In genomic region chr5:160165137-160166068, GRCh38 we compare ENCODE assay signal across 7 cellular contexts. TPM values are rescaled to one million over a fixed set of nuclear protein-coding genes. Genes with fewer than 3 reads are reported as not detected.
A peak's percentile ranks its signal among the peaks of the same experiment; 100 is the strongest.
DNase-seq lines count a peak whose midpoint lies in the region; ATAC-seq, FAIRE-seq and TF ChIP-seq lines count a peak whose summit lies in the region.

No MANE protein-coding gene starts in this region.

- ATAC-seq in GM21737 (IDR thresholded peaks at IDR 0.05; ENCODE audit: unreplicated experiment), result no peak
- ATAC-seq in HG02763 (IDR thresholded peaks at IDR 0.05; ENCODE audit: unreplicated experiment), result no peak

- peak; percentile 37 for TF ChIP-seq POLR2A in H54 (IDR thresholded peaks at IDR 0.05; ENCODE audit: low read depth, low read length)

- DNase-seq in H54 (ENCODE audit: insufficient read length, low spot score), result peak; percentile 75
- peak; percentile 98 for DNase-seq in NCI-H69 (lab: John Stamatoyannopoulos, UW)
- DNase-seq in cerebellar cortex (ENCODE audit: low spot score), result peak; percentile 99
- DNase-seq in islet precursor cell, result peak; percentile 90
- DNase-seq in small intestine, result peak; percentile 11

- no peaks in the 10 kb centered on the region for H3K27me3 ChIP-seq in small intestine (ENCODE audit: control insufficient read depth in 2 of 2, insufficient read depth in 2 of 2, low read length in 2 of 2)

- H3K4me1 ChIP-seq in small intestine (ENCODE audit: control insufficient read depth in 2 of 2, insufficient read depth in 1 of 2, low read depth in 1 of 2, low read length in 1 of 2), result no peaks in the 10 kb centered on the region

- FAIRE-seq in H54 (lab: Jason Lieb, UNC) (peak; percentile 69), small intestine (lab: Jason Lieb, UNC) (no peak)

- H3K9me3 ChIP-seq in small intestine (ENCODE audit: control insufficient read depth, low read depth), result no peaks in the 10 kb centered on the region

- 35 to 67% (median 65%) methylated on average over 15 of the region's 15 CpGs for WGBS in small intestine, 3 donors

- H3K36me3 ChIP-seq in small intestine (ENCODE audit: control insufficient read depth in 2 of 2, insufficient read depth in 2 of 2, low read length in 2 of 2), result no peaks in the 10 kb centered on the region

- H3K27ac ChIP-seq in small intestine (ENCODE audit: low read depth in 1 of 2, low read length in 1 of 2), result peak overlapping the region; percentile 24 to 89

- H3K4me3 ChIP-seq in small intestine (ENCODE audit: low read depth in 1 of 2, low read length in 2 of 2), result no peak overlapping the region

RNA-seq across cellular contexts. Expression of gene PWWP2A, which starts 46.2 kb away (rescaled TPM):
- 1 to 10 TPM; 6.8 to 9.8 (median 8.3) TPM for polyA plus RNA-seq in small intestine

Comparison
In these comparisons a context has a peak if more than half of its experiments do, and no peak if none do; other contexts are left out.
1. DNase-seq: peak in every context shown above with its lines; median percentile 99 in cerebellar cortex; 98 in NCI-H69; 90 in islet precursor cell; 75 in H54; 11 in small intestine.